20 cellular contexts compared by ENCODE assay signal in genomic region chr2:55530539-55531081, GRCh38. TPM values are rescaled to one million over a fixed set of nuclear protein-coding genes. Genes with fewer than 3 reads are reported as not detected.
DNase-seq lines count a peak whose midpoint lies in the region; ATAC-seq and TF ChIP-seq lines count a peak whose summit lies in the region.
"Had no signal": no experiment of that assay in that cellular context is flagged by ENCODE, and none has a peak within 500 bp of the region (broad histone marks: within the 10 kb centered on the region; RNA-seq: fewer than 3 reads in every experiment).

No MANE protein-coding gene starts in this region.

- H3K4me1 ChIP-seq in HCT116 (ENCODE audit: control insufficient read depth in 1 of 2, insufficient read depth in 2 of 2, low read length in 2 of 2): no peaks in the 10 kb centered on the region
- H3K4me1 ChIP-seq: ascending aorta, neural progenitor cell, prostate gland, transverse colon had no signal

- peak overlapping the region; percentile 86 for H3K27ac Mint-ChIP-seq in activated naive CD4-positive, alpha-beta T cell treated with anti-CD3 and anti-CD28 coated beads for 36 hours
- H3K27ac Mint-ChIP-seq in activated T-helper 1 cell treated with anti-CD3 and anti-CD28 coated beads, Interleukin-12 subunit alpha, Interleukin-12 subunit beta, Interleukin-2, Interleukin-4 antibody, amounts not matched to agents 30 ng/mL and 10 ng/mL and 1 ng/mL, durations not matched to agents 14 hours and 24 hours and 36 hours: peak overlapping the region; percentile 85
- H3K27ac Mint-ChIP-seq: neural progenitor cell had no signal

- no peak overlapping the region for H2AFZ ChIP-seq in HCT116 (ENCODE audit: low read depth, low read length, poor library complexity, severe bottlenecking)
- H2AFZ ChIP-seq: neural progenitor cell had no signal

- DNase-seq in activated naive CD4-positive, alpha-beta T cell treated with anti-CD3 and anti-CD28 coated beads for 36 hours: peak; percentile 30
- no peak for DNase-seq in activated naive CD4-positive, alpha-beta T cell treated with Interleukin-2 at 50 U/mL for 16 hours
- DNase-seq in HCT116 (ENCODE audit: low read depth, low spot score): no peak
- DNase-seq in activated T-helper 1 cell treated with anti-CD3 and anti-CD28 coated beads, Interleukin-12 subunit alpha, Interleukin-12 subunit beta, Interleukin-2, Interleukin-4 antibody, amounts not matched to agents 30 ng/mL and 10 ng/mL and 1 ng/mL, durations not matched to agents 14 hours and 24 hours and 36 hours (ENCODE audit: low spot score): no peak
- DNase-seq in left ventricle myocardium superior: no peak
- DNase-seq in cerebellar cortex (ENCODE audit: low spot score): no peak
- DNase-seq: activated effector memory CD4-positive, alpha-beta T cell treated with Interleukin-2 at 50 U/mL for 16 hours; left colon; MG63; midbrain; NCI-H1436; NCI-H524; stimulated activated naive CD4-positive, alpha-beta T cell treated with Interleukin-2 at 50 U/mL for 16 hours; transverse colon had no signal

- H3K27me3 Mint-ChIP-seq in activated naive CD4-positive, alpha-beta T cell treated with anti-CD3 and anti-CD28 coated beads for 36 hours (ENCODE audit: low read depth): no peaks in the 10 kb centered on the region
- no peaks in the 10 kb centered on the region for H3K27me3 Mint-ChIP-seq in activated T-helper 1 cell treated with anti-CD3 and anti-CD28 coated beads, Interleukin-12 subunit alpha, Interleukin-12 subunit beta, Interleukin-2, Interleukin-4 antibody, amounts not matched to agents 30 ng/mL and 10 ng/mL and 1 ng/mL, durations not matched to agents 14 hours and 24 hours and 36 hours (ENCODE audit: insufficient read depth)

- intact Hi-C loops in activated naive CD4-positive, alpha-beta T cell treated with anti-CD3 and anti-CD28 coated beads for 36 hours (cut with micrococcal nuclease): loop anchor here (2.0 kb wide), 2 partner anchors 54 to 86 kb away; partner anchors contain the start of gene PPP4R3B
- intact Hi-C loops in HCT116 (cut with micrococcal nuclease): no loop called here
- intact Hi-C loops in activated T-helper 1 cell treated with anti-CD3 and anti-CD28 coated beads, Interleukin-12 subunit alpha, Interleukin-12 subunit beta, Interleukin-2, Interleukin-4 antibody, amounts not matched to agents 30 ng/mL and 10 ng/mL and 1 ng/mL, durations not matched to agents 14 hours and 24 hours and 36 hours (cut with micrococcal nuclease): loop anchor here (1.0 to 10.0 kb wide), 2 partner anchors 11 to 1416 kb away; partner anchors contain the start of genes ACYP2 and CFAP36
- intact Hi-C loops in left ventricle myocardium superior (cut with micrococcal nuclease): no loop called here

- TF ChIP-seq POLR2A in HCT116 (IDR thresholded peaks at IDR 0.05; ENCODE audit: borderline replicate concordance, extremely low read depth, insufficient read depth, insufficient read length): no peak
- no peak for TF ChIP-seq POLR2A in GM18505 (IDR thresholded peaks at IDR 0.05; ENCODE audit: borderline replicate concordance, extremely low read depth, insufficient read depth, insufficient read length)

- H3K9me3 ChIP-seq in HCT116 (ENCODE audit: control insufficient read depth in 1 of 2, insufficient read depth in 1 of 2, low read depth in 1 of 2, low read length in 2 of 2): no peaks in the 10 kb centered on the region
- H3K9me3 ChIP-seq: ascending aorta, MG63, prostate gland, transverse colon had no signal

- no peak for TF ChIP-seq RAD21 in HCT116 (IDR thresholded peaks at IDR 0.05; ENCODE audit: low read depth)

- no peak for TF ChIP-seq CTCF in HCT116 (IDR thresholded peaks at IDR 0.05 in 2 of 3, conservative IDR thresholded peaks at IDR 0.05 in 1 of 3; ENCODE audit: borderline replicate concordance in 1 of 3, insufficient read depth in 1 of 3, low read depth in 2 of 3, low read length in 2 of 3)

- CTCF ChIA-PET in activated naive CD4-positive, alpha-beta T cell treated with anti-CD3 and anti-CD28 coated beads for 36 hours (lab: Charles Lee): interaction anchor here (0.8 kb wide), 1 partner anchor 10 kb away, joined by 3 read pairs; no protein-coding TSS in a partner anchor
- CTCF ChIA-PET in HCT116 (lab: Charles Lee): no interaction called here

- no peaks in the 10 kb centered on the region for H4K20me1 ChIP-seq in HCT116 (ENCODE audit: insufficient read depth)

- ATAC-seq in HCT116: no peak
- peak; percentile 23 for ATAC-seq in left ventricle myocardium superior
- ATAC-seq in HG02798 (IDR thresholded peaks at IDR 0.05; ENCODE audit: poor library complexity, unreplicated experiment): no peak
- ATAC-seq in GM18505 (IDR thresholded peaks at IDR 0.05; ENCODE audit: unreplicated experiment): no peak
- ATAC-seq: left colon had no signal

- no peaks in the 10 kb centered on the region for H3K27me3 ChIP-seq in HCT116 (ENCODE audit: insufficient read depth, low read length)
- H3K27me3 ChIP-seq: ascending aorta, MG63, neural progenitor cell, transverse colon had no signal

- peaks cover 0 to 12% of the 10 kb centered on the region in 2 experiments; a peak in 2 of 4 replicates for H3K36me3 ChIP-seq in HCT116 (ENCODE audit: control insufficient read depth in 1 of 2, insufficient read depth in 2 of 2, low read length in 2 of 2)
- H3K36me3 ChIP-seq: neural progenitor cell, prostate gland had no signal

- no peak overlapping the region for H3K4me2 ChIP-seq in HCT116 (ENCODE audit: low read length)
- H3K4me2 ChIP-seq: neural progenitor cell had no signal

- no peak overlapping the region for H3K4me3 Mint-ChIP-seq in activated naive CD4-positive, alpha-beta T cell treated with anti-CD3 and anti-CD28 coated beads for 36 hours
- H3K4me3 Mint-ChIP-seq in activated T-helper 1 cell treated with anti-CD3 and anti-CD28 coated beads, Interleukin-12 subunit alpha, Interleukin-12 subunit beta, Interleukin-2, Interleukin-4 antibody, amounts not matched to agents 30 ng/mL and 10 ng/mL and 1 ng/mL, durations not matched to agents 14 hours and 24 hours and 36 hours: peak overlapping the region; percentile 4
- H3K4me3 Mint-ChIP-seq: neural progenitor cell had no signal

- TSS peak; percentile 19 for BruUV-seq in HCT116 (replicated peaks; lab: Mats Ljungman, UMichigan)

- H3K4me1 Mint-ChIP-seq in activated naive CD4-positive, alpha-beta T cell treated with anti-CD3 and anti-CD28 coated beads for 36 hours (ENCODE audit: low read depth): peaks cover 17% of the 10 kb centered on the region
- H3K4me1 Mint-ChIP-seq in activated T-helper 1 cell treated with anti-CD3 and anti-CD28 coated beads, Interleukin-12 subunit alpha, Interleukin-12 subunit beta, Interleukin-2, Interleukin-4 antibody, amounts not matched to agents 30 ng/mL and 10 ng/mL and 1 ng/mL, durations not matched to agents 14 hours and 24 hours and 36 hours (ENCODE audit: low read depth): peaks cover 18% of the 10 kb centered on the region
- H3K4me1 Mint-ChIP-seq: neural progenitor cell had no signal

- H3K79me2 ChIP-seq in HCT116 (ENCODE audit: insufficient read depth, low read length): no peaks in the 10 kb centered on the region

- no peaks in the 10 kb centered on the region for H3K9me2 ChIP-seq in HCT116 (ENCODE audit: insufficient read depth)

- H3K27ac ChIP-seq in HCT116 (ENCODE audit: low read depth, low read length): no peak overlapping the region
- H3K27ac ChIP-seq: ascending aorta, neural progenitor cell, prostate gland, transverse colon had no signal

- RAD21 ChIA-PET in HCT116 (lab: Charles Lee; ENCODE audit: low non-redundant PET in 1 of 2, low total read pairs in 2 of 2, uncharacterized antibody in 2 of 2, unreplicated experiment in 2 of 2): no interaction called here

- peaks cover 36% of the 10 kb centered on the region for H3K36me3 Mint-ChIP-seq in activated naive CD4-positive, alpha-beta T cell treated with anti-CD3 and anti-CD28 coated beads for 36 hours (ENCODE audit: low read depth)
- H3K36me3 Mint-ChIP-seq in activated T-helper 1 cell treated with anti-CD3 and anti-CD28 coated beads, Interleukin-12 subunit alpha, Interleukin-12 subunit beta, Interleukin-2, Interleukin-4 antibody, amounts not matched to agents 30 ng/mL and 10 ng/mL and 1 ng/mL, durations not matched to agents 14 hours and 24 hours and 36 hours (ENCODE audit: low read depth): peaks cover 39% of the 10 kb centered on the region

- no peak overlapping the region for H3K4me3 ChIP-seq in HCT116 (replicated peaks in 1 of 2; ENCODE audit: low read depth in 1 of 2, low read length in 2 of 2)
- H3K4me3 ChIP-seq: ascending aorta, MG63, neural progenitor cell, prostate gland, skin epidermis, transverse colon had no signal

- POLR2A ChIA-PET in HCT116 (lab: Charles Lee): interaction anchor here (2.4 kb wide), 1 partner anchor 10 kb away, joined by 7 read pairs; the partner anchor contains the start of gene CFAP36

- H3K9me3 Mint-ChIP-seq in activated naive CD4-positive, alpha-beta T cell treated with anti-CD3 and anti-CD28 coated beads for 36 hours: no peaks in the 10 kb centered on the region
- H3K9me3 Mint-ChIP-seq in activated T-helper 1 cell treated with anti-CD3 and anti-CD28 coated beads, Interleukin-12 subunit alpha, Interleukin-12 subunit beta, Interleukin-2, Interleukin-4 antibody, amounts not matched to agents 30 ng/mL and 10 ng/mL and 1 ng/mL, durations not matched to agents 14 hours and 24 hours and 36 hours: no peaks in the 10 kb centered on the region
- H3K9me3 Mint-ChIP-seq: neural progenitor cell had no signal

- no peak overlapping the region for H3K9ac ChIP-seq in HCT116 (ENCODE audit: low read length)
- H3K9ac ChIP-seq: neural progenitor cell had no signal

TF ChIP-seq in HCT116, 20 proteins besides CTCF, POLR2A, EP300 and RAD21 (continues in another document):
- TF ChIP-seq EGR1 (IDR thresholded peaks at IDR 0.05; ENCODE audit: low read depth): no peak

RNA-seq across cellular contexts. Expression of gene CFAP36, which starts 11.1 kb away (rescaled TPM):
- 10 to 100 TPM; 25.6 to 27.5 TPM for total RNA-seq in activated naive CD4-positive, alpha-beta T cell treated with anti-CD3 and anti-CD28 coated beads for 36 hours
- total RNA-seq in HCT116 (2021; ENCODE audit: unreplicated experiment) (34.9 TPM), left ventricle myocardium superior (20.1 TPM)
- polyA plus RNA-seq in HCT116 (2012): 27.3 and 34.8 TPM in 2 replicates
- total RNA-seq in activated T-helper 1 cell treated with anti-CD3 and anti-CD28 coated beads, Interleukin-12 subunit alpha, Interleukin-12 subunit beta, Interleukin-2, Interleukin-4 antibody, amounts not matched to agents 30 ng/mL and 10 ng/mL and 1 ng/mL, durations not matched to agents 14 hours and 24 hours and 36 hours: 21.5 and 22.0 TPM in 2 replicates

Comparison
In these comparisons a context has a peak if more than half of its experiments do, and no peak if none do; other contexts are left out.
1. intact Hi-C loops: an anchor here in activated naive CD4-positive, alpha-beta T cell treated with anti-CD3 and anti-CD28 coated beads for 36 hours (2.0 kb wide) and activated T-helper 1 cell treated with anti-CD3 and anti-CD28 coated beads, Interleukin-12 subunit alpha, Interleukin-12 subunit beta, Interleukin-2, Interleukin-4 antibody, amounts not matched to agents 30 ng/mL and 10 ng/mL and 1 ng/mL, durations not matched to agents 14 hours and 24 hours and 36 hours (1.0 to 10.0 kb wide); none called in HCT116 and left ventricle myocardium superior.